In genomic region chr14:71320734-71321555, GRCh38 we compare ENCODE assay signal across 9 cellular contexts. TPM values are rescaled to one million over a fixed set of nuclear protein-coding genes. Genes with fewer than 3 reads are reported as not detected.
DNase-seq lines count a peak whose midpoint lies in the region; ATAC-seq, FAIRE-seq and TF ChIP-seq lines count a peak whose summit lies in the region.
"Had no signal": no experiment of that assay in that cellular context is flagged by ENCODE, and none has a peak within 500 bp of the region (broad histone marks: within the 10 kb centered on the region; RNA-seq: fewer than 3 reads in every experiment).

No MANE protein-coding gene starts in this region.

- H3K9me3 Mint-ChIP-seq in CD8-positive, alpha-beta memory T cell = peaks cover 0 to 2% (median 0%) of the 10 kb centered on the region in 5 donors

- H3K36me3 ChIP-seq in CD8-positive, alpha-beta memory T cell (ENCODE audit: insufficient read depth, low read length) = no peaks in the 10 kb centered on the region
- H3K36me3 ChIP-seq in GM12878 (ENCODE audit: control insufficient read depth in 2 of 2, insufficient read depth in 2 of 2, low read length in 1 of 2) (no peaks in the 10 kb centered on the region), iPS DF 6.9 (ENCODE audit: control insufficient read depth, insufficient read depth, low read length) (no peaks in the 10 kb centered on the region), gastrocnemius medialis (no peaks in the 10 kb centered on the region)

- H3K27me3 Mint-ChIP-seq in CD8-positive, alpha-beta memory T cell = peaks cover 0 to 4% of the 10 kb centered on the region in 2 donors

- FAIRE-seq in GM12878 (lab: Jason Lieb, UNC) = no peak
- FAIRE-seq: colon had no signal

- H3K36me3 Mint-ChIP-seq in CD8-positive, alpha-beta memory T cell = peaks cover 0 to 8% (median 0%) of the 10 kb centered on the region in 3 donors

- no peak; a peak in 1 of 6 replicates for TF ChIP-seq CTCF in GM12878 (IDR thresholded peaks at IDR 0.05 in 2 of 3, conservative IDR thresholded peaks at IDR 0.05 in 1 of 3; ENCODE audit: control insufficient read depth in 2 of 3, extremely low read depth in 1 of 3, insufficient read depth in 1 of 3, low read depth in 3 of 3, low read length in 3 of 3)
- no peak for TF ChIP-seq CTCF in gastrocnemius medialis (IDR thresholded peaks at IDR 0.05 in 4 of 5, conservative IDR thresholded peaks at IDR 0.05 in 1 of 5)

- peak overlapping the region; percentile 84 for H3K27ac ChIP-seq in CD8-positive, alpha-beta memory T cell (ENCODE audit: low read depth, low read length)
- H3K27ac ChIP-seq in GM12878 (ENCODE audit: control insufficient read depth, insufficient read depth) (peak overlapping the region; percentile 94), iPS DF 6.9 (ENCODE audit: low read length) (no peak overlapping the region), gastrocnemius medialis (peak overlapping the region; percentile 76 to 88 (median 83))

- POLR2A ChIA-PET in CD8-positive, alpha-beta memory T cell (lab: Charles Lee) = interaction anchor here (0.6 to 1.8 kb wide), 5 partner anchors 152 to 243 kb away, joined by 3 to 10 read pairs (median 7); no protein-coding TSS in a partner anchor
- POLR2A ChIA-PET in GM12878 (lab: Charles Lee) = interaction anchor here (0.7 to 2.1 kb wide), 10 partner anchors 25 to 233 kb away, joined by 3 to 7 read pairs (median 4); no protein-coding TSS in a partner anchor

- H3K4me1 ChIP-seq in CD8-positive, alpha-beta memory T cell (ENCODE audit: insufficient read depth, low read length) = peaks cover 42% of the 10 kb centered on the region
- H3K4me1 ChIP-seq in GM12878 (ENCODE audit: control insufficient read depth, insufficient read depth, low read length) = peaks cover 18% of the 10 kb centered on the region
- peaks cover 3% of the 10 kb centered on the region; the same call in 1 of the 2 replicates for H3K4me1 ChIP-seq in iPS DF 6.9 (ENCODE audit: control insufficient read depth, insufficient read depth, low read length)
- peaks cover 0 to 9% of the 10 kb centered on the region in 2 donors for H3K4me1 ChIP-seq in gastrocnemius medialis

- SMC1A ChIA-PET in GM12878 (lab: Charles Lee; ENCODE audit: uncharacterized antibody, unreplicated experiment) = interaction anchor here (0.6 to 8.5 kb wide), 40 partner anchors 10 to 1821 kb away, joined by 3 to 150 read pairs (median 6); no protein-coding TSS in a partner anchor

- TF ChIP-seq RAD21 in GM12878 (IDR thresholded peaks at IDR 0.05; ENCODE audit: insufficient read depth, low read depth, low read length) = peak; percentile 19; the same call in 1 of the 2 replicates

- ATAC-seq in GM19455 (IDR thresholded peaks at IDR 0.05; ENCODE audit: unreplicated experiment) = peak; percentile 38
- ATAC-seq in GM12878 = peak; percentile 58
- peak; percentile 27 to 49 for ATAC-seq in gastrocnemius medialis

- H3K79me2 ChIP-seq in GM12878 (ENCODE audit: control insufficient read depth, insufficient read depth, low read length) = peaks cover 53% of the 10 kb centered on the region

- H3K9me3 ChIP-seq in CD8-positive, alpha-beta memory T cell (ENCODE audit: low read length) = no peaks in the 10 kb centered on the region
- H3K9me3 ChIP-seq in GM12878 (replicated peaks; ENCODE audit: control insufficient read depth, insufficient read depth, low read length) (no peaks in the 10 kb centered on the region), iPS DF 6.9 (ENCODE audit: control insufficient read depth, insufficient read depth, low read length) (no peaks in the 10 kb centered on the region), gastrocnemius medialis (no peaks in the 10 kb centered on the region)

- H3K27ac Mint-ChIP-seq in CD8-positive, alpha-beta memory T cell = peak overlapping the region; percentile 89 to 99 (median 97)

- no peak for TF ChIP-seq EP300 in GM12878 (IDR thresholded peaks at IDR 0.05; ENCODE audit: borderline replicate concordance in 1 of 2, control insufficient read depth in 1 of 2, low read depth in 2 of 2, low read length in 2 of 2)

- no peaks in the 10 kb centered on the region for H3K27me3 ChIP-seq in CD8-positive, alpha-beta memory T cell (ENCODE audit: insufficient read depth, low read length, poor library complexity, severe bottlenecking)
- H3K27me3 ChIP-seq in GM12878 (replicated peaks in 1 of 2; ENCODE audit: control insufficient read depth in 2 of 2, insufficient read depth in 2 of 2, low read length in 1 of 2) (no peaks in the 10 kb centered on the region), iPS DF 6.9 (ENCODE audit: control insufficient read depth, insufficient read depth, low read length) (no peaks in the 10 kb centered on the region), gastrocnemius medialis (no peaks in the 10 kb centered on the region)

- peak overlapping the region; percentile 94 for H3K4me2 ChIP-seq in GM12878 (ENCODE audit: control insufficient read depth, insufficient read depth)

- no peaks in the 10 kb centered on the region for H4K20me1 ChIP-seq in GM12878 (ENCODE audit: control insufficient read depth, insufficient read depth)

- TF ChIP-seq POLR2A in GM12878 (IDR thresholded peaks at IDR 0.05; ENCODE audit: low read depth, low read length) = peak; percentile 52
- TF ChIP-seq POLR2A in gastrocnemius medialis (IDR thresholded peaks at IDR 0.05) = no peak

- peak overlapping the region; percentile 80 for H3K4me3 ChIP-seq in CD8-positive, alpha-beta memory T cell (ENCODE audit: low read length)
- H3K4me3 ChIP-seq in GM12878 (peak overlapping the region; percentile 98), iPS DF 6.9 (ENCODE audit: low read length) (peak overlapping the region; percentile 78), gastrocnemius medialis (peak overlapping the region; percentile 77 to 96 (median 87))

- peak overlapping the region; percentile 89 to 97 (median 94) for H3K4me3 Mint-ChIP-seq in CD8-positive, alpha-beta memory T cell

- in situ Hi-C loops in GM12878 (cut with MboI) (loop anchor here (5.0 kb wide), 1 partner anchor 176 kb away; no protein-coding TSS in a partner anchor), gastrocnemius medialis (cut with MboI; ENCODE audit: low sequenced_read_pairs in 4 of 4) (no loop called here)

- H3K9ac ChIP-seq in GM12878 (ENCODE audit: control insufficient read depth, insufficient read depth, low read length) = peak overlapping the region; percentile 94

- H3K4me1 Mint-ChIP-seq in CD8-positive, alpha-beta memory T cell = peaks cover 49 to 57% (median 55%) of the 10 kb centered on the region in 3 donors

- BruUV-seq in GM12878 (replicated peaks; lab: Mats Ljungman, UMichigan) = no TSS peak

- peak overlapping the region; percentile 70 for H2AFZ ChIP-seq in GM12878 (ENCODE audit: control insufficient read depth, low read depth, low read length)

- CTCF ChIA-PET in CD8-positive, alpha-beta memory T cell (lab: Charles Lee) = interaction anchor here (1.0 to 3.3 kb wide), 5 partner anchors 75 to 432 kb away, joined by 3 to 14 read pairs (median 4); no protein-coding TSS in a partner anchor
- CTCF ChIA-PET in GM12878 (lab: Yijun Ruan, JAX) = interaction anchor here (0.7 to 8.1 kb wide), 32 partner anchors 9 to 534 kb away, joined by 3 to 89 read pairs (median 5); no protein-coding TSS in a partner anchor

- WGBS in GM12878 (ENCODE audit: insufficient coverage, insufficient replicate concordance, low lambda C conversion rate, missing lambda C conversion rate) = under 1% methylated on average over 40 of the region's 95 CpGs
- WGBS in iPS DF 6.9 (ENCODE audit: insufficient coverage, insufficient read length) = no CpG with 5 or more reads among the region's 95 CpGs

- RAD21 ChIA-PET in GM12878 (lab: Charles Lee; ENCODE audit: unreplicated experiment) = interaction anchor here (0.6 to 9.4 kb wide), 39 partner anchors 9 to 535 kb away, joined by 3 to 151 read pairs (median 4); no protein-coding TSS in a partner anchor

- DNase-seq in CD8-positive, alpha-beta memory T cell = peak; percentile 42 to 76 (median 72)
- peak; percentile 55 for DNase-seq in HT-29 (ENCODE audit: low spot score)
- peak; percentile 34 for DNase-seq in T-helper 22 cell (ENCODE audit: low read depth)
- DNase-seq in GM12878 (ENCODE audit: low read depth, low spot score) = no peak
- no peak for DNase-seq in iPS DF 6.9 (ENCODE audit: low read depth, low spot score)
- DNase-seq in gastrocnemius medialis = peak in 1 of 2 donors; percentile 16
- DNase-seq in middle frontal gyrus (ENCODE audit: extremely low spot score, low spot score) = no peak

- intact Hi-C loops in GM12878 (cut with micrococcal nuclease; ENCODE audit: unreplicated experiment) (loop anchor here (1.0 to 10.0 kb wide), 6 partner anchors 114 to 432 kb away; no protein-coding TSS in a partner anchor), gastrocnemius medialis (cut with DNase I; ENCODE audit: low total_unique reads) (no loop called here)

TF ChIP-seq in GM12878, 131 proteins besides CTCF, POLR2A, EP300 and RAD21 (continues in another document):
- TF ChIP-seq USF1 (IDR thresholded peaks at IDR 0.05; ENCODE audit: borderline replicate concordance, extremely low read length, insufficient read depth, low read depth, low read length) (no peak), TBL1XR1 (IDR thresholded peaks at IDR 0.05; ENCODE audit: low read depth, low read length) (peak; percentile 54; the same call in 1 of the 2 replicates)

RNA-seq across cellular contexts. Expression of gene SIPA1L1, which starts 0.7 kb away (rescaled TPM):
- total RNA-seq in CD8-positive, alpha-beta memory T cell = 10 to 100 TPM; 44.7 to 45.0 TPM
- 30.2 TPM for polyA plus RNA-seq in CD8-positive, alpha-beta memory T cell
- total RNA-seq in HT-29 (2014; rRNA removed; shearing (Covaris generic)) = 15.1 and 19.3 TPM in 2 replicates
- 385 TPM in 2 replicates for total RNA-seq in GM12878 (2013; cell fraction: nucleolus; rRNA removed)
- total RNA-seq in GM12878 (2014; rRNA removed) (36.4 and 42.6 TPM in 2 replicates), GM12878 (2014; rRNA removed; fragmentation: Illumina TruSeq; extraction: Trizol) (44.9 and 49.7 TPM in 2 replicates), GM12878 (2021) (78.5 and 79.0 TPM in 2 replicates), gastrocnemius medialis (1 to 10 TPM; 1.9 to 3.4 (median 2.3) TPM)
- 35.6 TPM for polyA plus RNA-seq in GM12878 (2011; ENCODE audit: low read depth)
- polyA plus RNA-seq in GM12878 (2011; rRNA removed) (42.5 and 53.9 TPM in 2 replicates), GM12878 (2014; fragmentation: Illumina TruSeq; extraction: Trizol) (52.9 and 66.8 TPM in 2 replicates), GM12878 (2014; fragmentation: Nextera tagmentation; extraction: Ambion mirVana) (10 to 100 TPM; 14.3 to 19.7 TPM), GM12878 (2014; rRNA removed) (43.6 and 50.7 TPM in 2 replicates), GM12878 (2016; fragmentation: Nextera tagmentation; extraction: Ambion mirVana) (10 to 100 TPM; 59.1 to 66.2 TPM)
- 66.6 and 71.1 TPM in 2 replicates for polyA plus RNA-seq in GM12878 (2011; cell fraction: cytosol; rRNA removed)
- polyA plus RNA-seq in GM12878 (2011; cell fraction: nucleus; rRNA removed) = 145 and 156 TPM in 2 replicates
- polyA plus RNA-seq in GM12878 (2012) = 51.2 and 65.2 TPM in 2 replicates
- 121 and 126 TPM in 2 replicates for polyA minus RNA-seq in GM12878 (2011; rRNA and poly(A)+ RNA removed)
- polyA minus RNA-seq in GM12878 (2011; cell fraction: cytosol; rRNA and poly(A)+ RNA removed) = 54.1 and 71.3 TPM in 2 replicates
- polyA minus RNA-seq in GM12878 (2011; cell fraction: nucleus; rRNA and poly(A)+ RNA removed) = 105 and 154 TPM in 2 replicates

Comparison
In these comparisons a context has a peak if more than half of its experiments do, and no peak if none do; other contexts are left out.
1. DNase-seq: peak in CD8-positive, alpha-beta memory T cell (5 of 5), HT-29 (single experiment) and T-helper 22 cell (single experiment); none in GM12878 (single experiment), iPS DF 6.9 (single experiment) and middle frontal gyrus (single experiment).
2. Peak in every context shown above with its lines, with median percentiles within 50 percentile points of each other: H3K4me3 ChIP-seq and ATAC-seq.